In the genomic region with DNA sequence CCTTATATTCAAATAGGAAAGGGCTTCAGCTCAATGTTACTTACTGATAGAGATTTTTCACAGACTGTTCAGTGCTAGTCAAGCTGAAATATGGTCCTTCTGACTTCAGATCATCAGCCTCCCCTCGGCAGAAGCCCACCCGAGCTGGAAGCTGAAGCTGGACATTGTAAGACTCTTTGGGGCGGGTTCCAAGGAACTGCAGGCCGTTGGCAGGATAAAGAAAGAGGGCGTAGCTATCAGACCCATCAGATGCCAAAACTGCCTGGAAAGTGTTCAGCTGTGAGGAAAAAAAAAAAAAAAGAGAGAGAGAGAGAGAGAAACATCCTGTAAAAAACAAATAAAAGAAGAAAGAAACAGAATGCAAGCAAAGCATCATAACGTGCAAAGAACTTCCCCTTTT, we compare ENCODE assay signal across 21 cellular contexts. TPM values are rescaled to one million over a fixed set of nuclear protein-coding genes. Genes with fewer than 3 reads are reported as not detected.
DNase-seq lines count a peak whose midpoint lies in the region; ATAC-seq and TF ChIP-seq lines count a peak whose summit lies in the region.
"Had no signal": no experiment of that assay in that cellular context is flagged by ENCODE, and none has a peak within 500 bp of the region (broad histone marks: within the 10 kb centered on the region; RNA-seq: fewer than 3 reads in every experiment).

No MANE protein-coding gene starts in this region.

- no peak for TF ChIP-seq CTCF in ascending aorta (IDR thresholded peaks at IDR 0.05)
- no peak for TF ChIP-seq CTCF in tibial artery (IDR thresholded peaks at IDR 0.05)

- no peaks in the 10 kb centered on the region for H3K36me3 ChIP-seq in ascending aorta
- no peaks in the 10 kb centered on the region for H3K36me3 ChIP-seq in mucosa of rectum (ENCODE audit: control insufficient read depth in 2 of 2, insufficient read depth in 2 of 2, low read length in 2 of 2)
- H3K36me3 ChIP-seq in tibial artery: no peaks in the 10 kb centered on the region

- no peak overlapping the region for H3K9ac ChIP-seq in mucosa of rectum (ENCODE audit: low read depth in 1 of 2, low read length in 2 of 2)

- no peak overlapping the region for H3K4me3 ChIP-seq in ascending aorta
- no peak overlapping the region for H3K4me3 ChIP-seq in mucosa of rectum (ENCODE audit: low read length in 2 of 2)
- no peak overlapping the region for H3K4me3 ChIP-seq in tibial artery

- DNase-seq in ascending aorta (ENCODE audit: low spot score in 2 of 2) (no peak), fibroblast of peridontal ligament (ENCODE audit: extremely low read depth) (peak; percentile 76), tibial artery (no peak), DMS53 treated with DMSO at 0.1 percent for 48 hours (lab: John Stamatoyannopoulos, UW; ENCODE audit: unreplicated experiment) (no peak), left colon (no peak), midbrain (lab: John Stamatoyannopoulos, UW) (no peak)
- DNase-seq: activated CD4-positive, alpha-beta T cell treated with anti-CD3 and anti-CD28 coated beads, Interleukin-2, amount 10 ng/mL, durations not matched to agents 7 days and 5 days; activated naive CD4-positive, alpha-beta T cell treated with Interleukin-2 at 50 U/mL for 16 hours; activated T-cell treated with anti-CD3 and anti-CD28 coated beads for 4 hours; COR-L47; EL; naive thymus-derived CD4-positive, alpha-beta T cell; NCI-H146; NCI-H226; RPMI8226; stimulated activated CD4-positive, alpha-beta T cell treated with anti-CD3 and anti-CD28 coated beads, Interleukin-15, amount 100 ng/mL, for 24 hours; stimulated activated naive CD8-positive, alpha-beta T cell treated with anti-CD3 and anti-CD28 coated beads, Interleukin-15, Interleukin-2, amounts not matched to agents 100 U/mL and 50 U/mL, for 24 hours; SW 1271 had no signal

- H3K27ac ChIP-seq in ascending aorta (peak overlapping the region; percentile 54 to 74), mucosa of rectum (ENCODE audit: low read depth in 2 of 2, low read length in 2 of 2) (peak overlapping the region; percentile 7 to 23), tibial artery (peak overlapping the region; percentile 53 to 66)

- intact Hi-C loops in ascending aorta (cut with DNase I) (loop anchor here (10.0 kb wide), 1 partner anchor 405 kb away; a partner anchor contains a TSS), tibial artery (cut with DNase I; ENCODE audit: low total_unique reads) (no loop called here), left colon (cut with DNase I, micrococcal nuclease) (no loop called here)

- peaks cover 3 to 22% of the 10 kb centered on the region in 2 donors for H3K4me1 ChIP-seq in ascending aorta
- peaks cover 13 to 15% of the 10 kb centered on the region in 2 donors for H3K4me1 ChIP-seq in mucosa of rectum (ENCODE audit: control insufficient read depth in 2 of 2, insufficient read depth in 2 of 2, low read length in 2 of 2)
- peaks cover 0 to 44% (median 17%) of the 10 kb centered on the region in 4 donors for H3K4me1 ChIP-seq in tibial artery

- H3K27me3 ChIP-seq in ascending aorta (no peaks in the 10 kb centered on the region), mucosa of rectum (ENCODE audit: control insufficient read depth in 2 of 2, insufficient read depth in 2 of 2, low read length in 2 of 2) (no peaks in the 10 kb centered on the region), tibial artery (no peaks in the 10 kb centered on the region)

- H3K9me3 ChIP-seq in ascending aorta: no peaks in the 10 kb centered on the region
- no peaks in the 10 kb centered on the region for H3K9me3 ChIP-seq in mucosa of rectum (ENCODE audit: control insufficient read depth in 2 of 2, low read length in 2 of 2)
- no peaks in the 10 kb centered on the region for H3K9me3 ChIP-seq in tibial artery

- no peak for ATAC-seq in GM21367 (IDR thresholded peaks at IDR 0.05; ENCODE audit: unreplicated experiment)
- ATAC-seq in left colon: no peak
- ATAC-seq: HCT116; naive thymus-derived CD4-positive, alpha-beta T cell; stimulated activated naive CD8-positive, alpha-beta T cell treated with anti-CD3 and anti-CD28 coated beads, Interleukin-15, Interleukin-2, amounts not matched to agents 100 U/mL and 50 U/mL, for 24 hours had no signal

RNA-seq across cellular contexts. Expression of a gene that starts 8.8 kb away (rescaled TPM):
- total RNA-seq in ascending aorta (12.2 TPM), left colon (10 to 100 TPM; 15.5 to 24.9 TPM)
